In the genomic region with DNA sequence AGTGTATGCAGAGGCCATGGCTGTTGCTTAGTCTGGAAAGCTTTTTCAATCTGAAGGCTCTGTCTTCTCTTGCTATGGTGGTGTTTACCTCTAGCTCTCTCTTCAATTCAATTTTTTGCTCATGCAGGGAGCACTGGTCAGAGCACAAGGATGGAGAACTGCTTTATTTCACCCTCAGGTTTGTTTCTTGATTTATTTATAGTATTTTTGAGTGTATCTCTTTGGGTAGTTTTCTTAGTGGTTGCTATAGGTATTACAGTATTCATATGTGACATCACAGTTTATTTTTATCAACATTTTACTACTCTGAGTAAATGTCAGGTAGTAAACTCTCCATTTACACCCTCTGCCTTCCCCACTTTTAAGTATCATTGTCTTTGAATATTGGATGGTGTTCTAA, we compare ENCODE assay signal across 1 cellular context.
TF ChIP-seq lines count a peak whose summit lies in the region.

No MANE protein-coding gene starts in this region.

TF ChIP-seq in SK-N-SH, 30 proteins besides CTCF, POLR2A, EP300 and RAD21 (continued from another document):
- TF ChIP-seq TCF12 (IDR thresholded peaks at IDR 0.05) (no peak), RXRA (IDR thresholded peaks at IDR 0.05; ENCODE audit: borderline replicate concordance, low read depth) (no peak), FOXJ3 (CRISPR knock-in tag; IDR thresholded peaks at IDR 0.05) (no peak), RFX5 (IDR thresholded peaks at IDR 0.05; ENCODE audit: low read length) (no peak), IRF3 (IDR thresholded peaks at IDR 0.05; ENCODE audit: low read depth, low read length) (no peak)
